In the genomic region with DNA sequence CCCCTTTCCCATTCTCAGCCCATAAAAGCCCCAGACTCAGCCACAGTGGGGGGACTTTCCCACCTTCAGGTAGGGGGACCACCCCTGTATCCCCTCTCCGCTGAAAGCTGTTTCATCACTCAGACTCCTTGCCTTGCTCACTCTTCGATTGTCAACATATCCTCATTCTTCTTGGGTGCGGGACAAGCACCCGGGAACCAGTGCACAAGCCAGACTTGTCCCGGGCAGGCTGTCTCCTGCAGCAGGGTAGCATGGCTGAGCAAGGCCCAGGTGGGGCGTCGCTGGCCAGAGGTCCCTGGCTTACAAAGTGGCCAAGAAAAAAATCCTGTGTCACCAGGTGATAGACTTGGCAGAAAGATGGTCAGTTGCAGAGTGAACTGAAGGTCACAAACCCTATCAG, we compare ENCODE assay signal across 18 cellular contexts.
DNase-seq lines count a peak whose midpoint lies in the region; ATAC-seq, FAIRE-seq and TF ChIP-seq lines count a peak whose summit lies in the region.
"Had no signal": no experiment of that assay in that cellular context is flagged by ENCODE, and none has a peak within 500 bp of the region (broad histone marks: within the 10 kb centered on the region; RNA-seq: fewer than 3 reads in every experiment).

No MANE protein-coding gene starts in this region.

- H3K9me3 Mint-ChIP-seq in neural progenitor cell, result peaks cover 7% of the 10 kb centered on the region

- H3K36me3 ChIP-seq in HEK293 (ENCODE audit: control insufficient read depth in 2 of 2, insufficient read depth in 1 of 2, low read length in 2 of 2) (no peaks in the 10 kb centered on the region), H1 (ENCODE audit: control insufficient read depth in 2 of 4, insufficient read depth in 4 of 4, low read length in 3 of 4) (peaks cover 0 to 5% (median 0%) of the 10 kb centered on the region in 4 experiments; a peak in 1 of 8 replicates), neural progenitor cell (no peaks in the 10 kb centered on the region)
- H3K36me3 ChIP-seq: HAP-1 had no signal

- CTCF ChIA-PET in HEK293 (lab: Yijun Ruan, JAX), result interaction anchor here (0.5 to 2.6 kb wide), 8 partner anchors 14 to 320 kb away, joined by 3 to 31 read pairs (median 4); no protein-coding TSS in a partner anchor
- CTCF ChIA-PET in H1 (lab: Charles Lee; ENCODE audit: partially characterized antibody), result interaction anchor here (0.7 to 4.9 kb wide), 8 partner anchors 17 to 251 kb away, joined by 3 to 50 read pairs (median 3); a partner anchor contains a TSS

- no peak for TF ChIP-seq RAD21 in H1 (IDR thresholded peaks at IDR 0.05 in 1 of 2, conservative IDR thresholded peaks at IDR 0.05 in 1 of 2; ENCODE audit: low read depth in 2 of 2, low read length in 2 of 2)

- H2AFZ ChIP-seq in H1 (ENCODE audit: low read length), result 0 out of 2 replicates have a peak overlapping the region, but pooled peaks have one; percentile 48
- H2AFZ ChIP-seq in neural progenitor cell (replicated peaks), result no peak overlapping the region

- no peak overlapping the region for H3K56ac ChIP-seq in H1 (replicated peaks; ENCODE audit: insufficient read length, low read depth, low read length)

- H3K79me2 ChIP-seq in H1 (ENCODE audit: control insufficient read depth in 1 of 2, insufficient read depth in 2 of 2, low read length in 2 of 2) (no peaks in the 10 kb centered on the region), neural progenitor cell (ENCODE audit: low read depth) (no peaks in the 10 kb centered on the region)

- H2AK5ac ChIP-seq in H1 (ENCODE audit: low read depth, low read length), result no peak overlapping the region

- peaks cover 1% of the 10 kb centered on the region for H3K36me3 Mint-ChIP-seq in neural progenitor cell

- no peaks in the 10 kb centered on the region for H3K4me1 Mint-ChIP-seq in neural progenitor cell
- H3K4me1 Mint-ChIP-seq: CD4-positive, alpha-beta memory T cell had no signal

- H3K9ac ChIP-seq in H1 (replicated peaks in 1 of 4; ENCODE audit: extremely low read depth in 1 of 4, low read depth in 3 of 4, low read length in 3 of 4), result no peak overlapping the region; a peak in 1 of 7 replicates
- H3K9ac ChIP-seq in neural progenitor cell, result no peak overlapping the region
- H3K9ac ChIP-seq: BLaER1 had no signal

- H4K20me1 ChIP-seq in H1 (replicated peaks in 1 of 2; ENCODE audit: control insufficient read depth in 1 of 2, insufficient read depth in 2 of 2, low read length in 2 of 2), result no peaks in the 10 kb centered on the region
- no peaks in the 10 kb centered on the region for H4K20me1 ChIP-seq in neural progenitor cell (ENCODE audit: low read depth)
- H4K20me1 ChIP-seq: BLaER1 had no signal

- no peak for TF ChIP-seq CTCF in HEK293 (tag by site-specific recombination; IDR thresholded peaks at IDR 0.05)
- no peak for TF ChIP-seq CTCF in H1 (IDR thresholded peaks at IDR 0.05; ENCODE audit: control extremely low read depth in 1 of 3, insufficient read depth in 1 of 3, low read depth in 1 of 3, low read length in 3 of 3)
- no peak for TF ChIP-seq CTCF in neural progenitor cell (IDR thresholded peaks at IDR 0.05)

- H4K8ac ChIP-seq in H1 (ENCODE audit: extremely low read depth, insufficient read depth, low read length), result no peak overlapping the region

- no peak overlapping the region for H3K18ac ChIP-seq in H1 (ENCODE audit: extremely low read depth, low read length)

- no peak overlapping the region for H3K4ac ChIP-seq in H1 (replicated peaks; ENCODE audit: insufficient read length, low read depth, low read length)

- H3K23me2 ChIP-seq in H1 (ENCODE audit: low read depth, low read length), result no peaks in the 10 kb centered on the region

- ATAC-seq in HG02642 (IDR thresholded peaks at IDR 0.05; ENCODE audit: poor library complexity, unreplicated experiment), result no peak

- no peak overlapping the region for H3K4me3 ChIP-seq in HEK293 (ENCODE audit: low read depth, low read length)
- H3K4me3 ChIP-seq in H1 (ENCODE audit: extremely low read depth in 1 of 4, insufficient read depth in 2 of 4, low read depth in 3 of 4, low read length in 4 of 4), result no peak overlapping the region
- no peak overlapping the region for H3K4me3 ChIP-seq in neural progenitor cell
- H3K4me3 ChIP-seq: BLaER1, HAP-1 had no signal

- intact Hi-C loops in head of caudate nucleus (cut with DNase I), result loop anchor here (5.0 kb wide), 1 partner anchor 137 kb away; no protein-coding TSS in a partner anchor

- no peak overlapping the region for H2BK15ac ChIP-seq in H1 (ENCODE audit: low read length)

- H4K91ac ChIP-seq in H1 (replicated peaks; ENCODE audit: insufficient read length, low read length), result no peak overlapping the region

- H3F3A ChIP-seq in neural progenitor cell (ENCODE audit: low read depth), result peaks cover 15% of the 10 kb centered on the region

- H3K9me3 ChIP-seq in HEK293 (ENCODE audit: control insufficient read depth, insufficient read depth, low read depth, low read length) (no peaks in the 10 kb centered on the region), H1 (ENCODE audit: insufficient read depth in 2 of 2, low read depth in 1 of 2, low read length in 1 of 2) (no peaks in the 10 kb centered on the region), neural progenitor cell (ENCODE audit: low read depth) (no peaks in the 10 kb centered on the region)

- H3K4me1 ChIP-seq in HEK293 (ENCODE audit: control insufficient read depth, insufficient read depth, low read length) (no peaks in the 10 kb centered on the region), H1 (replicated peaks in 1 of 4; ENCODE audit: control insufficient read depth in 3 of 4, insufficient read depth in 4 of 4, low read length in 3 of 4) (peaks cover 0 to 5% (median 3%) of the 10 kb centered on the region in 4 experiments; a peak in 3 of 7 replicates), neural progenitor cell (peaks cover 6% of the 10 kb centered on the region)
- H3K4me1 ChIP-seq: HAP-1 had no signal

- no peak overlapping the region for H3K27ac Mint-ChIP-seq in neural progenitor cell

- H4K5ac ChIP-seq in H1 (ENCODE audit: insufficient read length, low read depth, low read length), result no peak overlapping the region

- H3K14ac ChIP-seq in H1 (ENCODE audit: insufficient read length), result no peak overlapping the region

- H2BK5ac ChIP-seq in H1 (ENCODE audit: low read depth, low read length), result no peak overlapping the region

- TF ChIP-seq EP300 in H1 (IDR thresholded peaks at IDR 0.05; ENCODE audit: borderline replicate concordance in 1 of 2, low read depth in 2 of 2, low read length in 2 of 2), result no peak

- no peak overlapping the region for H3K4me2 ChIP-seq in H1 (ENCODE audit: insufficient read depth in 1 of 2, low read depth in 2 of 2, low read length in 2 of 2)
- H3K4me2 ChIP-seq in neural progenitor cell, result no peak overlapping the region
- H3K4me2 ChIP-seq: BLaER1 had no signal

- H3K79me1 ChIP-seq in H1 (ENCODE audit: low read depth, low read length), result no peaks in the 10 kb centered on the region

- H3K23ac ChIP-seq in H1 (ENCODE audit: insufficient read length), result no peak overlapping the region

- no peak for FAIRE-seq in H1 (lab: Jason Lieb, UNC)
- FAIRE-seq: GM12892, GM18507, HepG2 had no signal

- POLR2A ChIA-PET in HEK293 (lab: Yijun Ruan, JAX), result no interaction called here
- POLR2A ChIA-PET in H1 (lab: Charles Lee; ENCODE audit: partially characterized antibody), result no interaction called here

- H2BK12ac ChIP-seq in H1 (ENCODE audit: low read depth, low read length), result no peak overlapping the region

- peak overlapping the region; percentile 31 for H3K4me3 Mint-ChIP-seq in neural progenitor cell
- H3K4me3 Mint-ChIP-seq: CD14-positive monocyte; CD4-positive, alpha-beta memory T cell had no signal

- no peak overlapping the region for H2BK20ac ChIP-seq in H1 (ENCODE audit: low read length)

- H2BK120ac ChIP-seq in H1 (replicated peaks; ENCODE audit: low read depth, low read length), result no peak overlapping the region

- H3K27me3 ChIP-seq in H1 (replicated peaks in 1 of 4; ENCODE audit: control insufficient read depth in 3 of 4, extremely low read depth in 1 of 4, insufficient read depth in 3 of 4, low read length in 3 of 4) (no peaks in the 10 kb centered on the region), neural progenitor cell (no peaks in the 10 kb centered on the region)
- H3K27me3 ChIP-seq: BLaER1 had no signal

- WGBS in H1 (ENCODE audit: extremely low coverage in 1 of 2, insufficient coverage in 1 of 2, insufficient read length in 1 of 2, insufficient replicate concordance in 2 of 2, low coverage in 1 of 2, low lambda C conversion rate in 2 of 2, missing lambda C conversion rate in 1 of 2), 2 experiments, result 95% methylated on average over 7 of the region's 7 CpGs; no CpG with 5 or more reads in 1 of the 2 experiments

- DNase-seq in DMS53 (lab: John Stamatoyannopoulos, UW) (peak; percentile 35), DMS53 treated with DMSO at 0.1 percent for 48 hours (lab: John Stamatoyannopoulos, UW; ENCODE audit: unreplicated experiment) (no peak), H1 (ENCODE audit: low read depth in 1 of 2, low spot score in 2 of 2) (peak in 1 of 2 experiments; percentile 44), neural progenitor cell (ENCODE audit: low spot score) (no peak), retina (no peak), head of caudate nucleus (no peak)
- DNase-seq: 8988T; CD4-positive, alpha-beta memory T cell; DMS79; GDM1 had no signal

- TF ChIP-seq POLR2A in H1 (IDR thresholded peaks at IDR 0.05; ENCODE audit: control extremely low read depth in 1 of 2, low read depth in 2 of 2, low read length in 2 of 2), result no peak

- no peak overlapping the region for H3K27ac ChIP-seq in HEK293 (ENCODE audit: extremely low read depth, low read depth, low read length)
- H3K27ac ChIP-seq in H1 (ENCODE audit: low read depth, low read length), result no peak overlapping the region
- no peak overlapping the region for H3K27ac ChIP-seq in neural progenitor cell
- H3K27ac ChIP-seq: BLaER1 had no signal

- peaks cover 3% of the 10 kb centered on the region for H3K27me3 Mint-ChIP-seq in neural progenitor cell (ENCODE audit: insufficient read depth, low read depth)
- H3K27me3 Mint-ChIP-seq: CD4-positive, alpha-beta memory T cell had no signal

TF ChIP-seq in HEK293, 187 proteins besides CTCF, POLR2A, EP300 and RAD21:
- TF ChIP-seq ZNF155 (tag by site-specific recombination; IDR thresholded peaks at IDR 0.05) (no peak), SETDB1 (IDR thresholded peaks at IDR 0.05; ENCODE audit: insufficient read length, low read length) (peak; percentile 27)

TF ChIP-seq in H1, 55 proteins besides CTCF, POLR2A, EP300 and RAD21 (continues in another document):
- TF ChIP-seq, protein P1, sequence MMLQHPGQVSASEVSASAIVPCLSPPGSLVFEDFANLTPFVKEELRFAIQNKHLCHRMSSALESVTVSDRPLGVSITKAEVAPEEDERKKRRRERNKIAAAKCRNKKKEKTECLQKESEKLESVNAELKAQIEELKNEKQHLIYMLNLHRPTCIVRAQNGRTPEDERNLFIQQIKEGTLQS (IDR thresholded peaks at IDR 0.05; ENCODE audit: insufficient read depth, low read depth, low read length), result no peak
- TF ChIP-seq SIN3A (conservative IDR thresholded peaks at IDR 0.05 in 1 of 2, IDR thresholded peaks at IDR 0.05 in 1 of 2; ENCODE audit: low read depth in 1 of 2, low read length in 2 of 2), result no peak
- TF ChIP-seq CTBP2 (IDR thresholded peaks at IDR 0.05; ENCODE audit: borderline replicate concordance, insufficient read depth, insufficient read length, low read length), result no peak
- TF ChIP-seq SP4 (IDR thresholded peaks at IDR 0.05; ENCODE audit: low read length), result no peak
- TF ChIP-seq TBP (IDR thresholded peaks at IDR 0.05; ENCODE audit: low read depth, low read length), result no peak
